In the genomic region with DNA sequence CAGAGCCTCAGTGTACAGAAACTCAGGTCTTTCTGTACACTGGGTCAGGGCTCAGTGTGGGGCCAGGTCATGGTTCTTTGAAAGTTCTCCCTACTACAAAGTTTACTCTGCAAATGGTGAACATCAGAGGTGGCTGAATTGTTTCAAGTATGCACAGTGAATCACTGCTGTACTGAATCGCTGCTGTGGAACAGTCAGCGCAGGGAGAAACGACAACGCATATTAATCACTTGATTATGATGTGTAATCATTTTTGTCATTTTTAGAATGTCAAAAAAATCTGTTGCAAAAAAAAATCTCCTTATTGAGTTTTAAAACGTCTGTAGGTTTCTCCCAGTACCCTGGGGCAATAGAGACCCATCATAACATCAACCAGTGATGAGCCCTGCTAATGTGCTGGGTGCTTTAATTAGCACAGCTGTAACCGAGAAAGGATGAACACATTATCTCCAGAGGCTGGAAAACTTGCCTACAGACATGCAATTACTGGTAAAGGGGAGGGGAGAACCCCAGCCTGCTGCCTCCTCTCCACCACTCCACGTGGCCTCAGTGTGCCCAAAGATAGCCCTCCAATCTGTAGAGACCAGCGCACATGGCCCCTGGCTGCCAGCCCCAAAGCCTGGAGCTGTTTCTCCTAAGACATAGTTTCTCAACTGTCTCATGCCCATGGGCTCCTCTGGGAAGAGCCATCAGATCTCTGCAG, we compare ENCODE assay signal across 10 cellular contexts. TPM values are rescaled to one million over a fixed set of nuclear protein-coding genes. Genes with fewer than 3 reads are reported as not detected.
A peak's percentile ranks its signal among the peaks of the same experiment; 100 is the strongest.
DNase-seq lines count a peak whose midpoint lies in the region; ATAC-seq, FAIRE-seq and TF ChIP-seq lines count a peak whose summit lies in the region.
"Had no signal": no experiment of that assay in that cellular context is flagged by ENCODE, and none has a peak within 500 bp of the region (broad histone marks: within the 10 kb centered on the region; RNA-seq: fewer than 3 reads in every experiment).

No MANE protein-coding gene starts in this region.

- H3K27ac ChIP-seq in C4-2B (peak overlapping the region; percentile 97; the same call in 1 of the 2 replicates), endothelial cell of umbilical vein (ENCODE audit: insufficient read depth, low read depth, low read length) (peak overlapping the region; percentile 14)

- no TSS peak for BruUV-seq in endothelial cell of umbilical vein (replicated peaks; lab: Mats Ljungman, UMichigan)

- no peak for FAIRE-seq in endothelial cell of umbilical vein (lab: Jason Lieb, UNC)
- FAIRE-seq: GM12878 had no signal

- peaks cover 35% of the 10 kb centered on the region for H3K79me2 ChIP-seq in endothelial cell of umbilical vein (ENCODE audit: control insufficient read depth, insufficient read depth, low read length)

- no peak overlapping the region for H3K4me3 ChIP-seq in NB4 (ENCODE audit: low read depth, low read length)
- no peak overlapping the region for H3K4me3 ChIP-seq in endothelial cell of umbilical vein (replicated peaks in 1 of 3; ENCODE audit: insufficient read depth in 1 of 3, low read depth in 1 of 3, low read length in 3 of 3)
- H3K4me3 ChIP-seq: GM12878, lung had no signal

- dilution Hi-C loops in endothelial cell of umbilical vein (cut with MboI; ENCODE audit: extremely low pct_ligation_motif_present, low sequenced_read_pairs) = no loop called here

- POLR2A ChIA-PET in endothelial cell of umbilical vein (lab: Charles Lee) = no interaction called here

- CTCF ChIA-PET in endothelial cell of umbilical vein (lab: Charles Lee) = interaction anchor here (2.1 to 5.0 kb wide), 7 partner anchors 9 to 59 kb away, joined by 8 to 31 read pairs (median 20); a partner anchor contains a TSS

- no peak for TF ChIP-seq POLR2A in NB4 (IDR thresholded peaks at IDR 0.05; ENCODE audit: extremely low read depth, insufficient read length)
- no peak for TF ChIP-seq POLR2A in endothelial cell of umbilical vein (IDR thresholded peaks at IDR 0.05; ENCODE audit: low read depth, low read length)

- no peaks in the 10 kb centered on the region for H3K27me3 ChIP-seq in endothelial cell of umbilical vein (ENCODE audit: control insufficient read depth in 2 of 2, insufficient read depth in 2 of 2, low read length in 2 of 2)

- H3K9ac ChIP-seq in endothelial cell of umbilical vein (replicated peaks; ENCODE audit: extremely low read depth, insufficient read depth, low read length) = no peak overlapping the region

- H3K36me3 ChIP-seq in endothelial cell of umbilical vein (ENCODE audit: control insufficient read depth in 2 of 2, extremely low read depth in 1 of 2, insufficient read depth in 2 of 2, low read length in 2 of 2) = no peaks in the 10 kb centered on the region

- DNase-seq in NB4 (ENCODE audit: low read depth) (peak; percentile 62), endothelial cell of umbilical vein (ENCODE audit: low read depth, low spot score) (peak; percentile 14), omental fat pad (ENCODE audit: low spot score) (no peak), OCI-M1 (lab: John Stamatoyannopoulos, UW) (no peak), superior temporal gyrus (ENCODE audit: extremely low spot score) (no peak), cerebellar cortex (ENCODE audit: low spot score) (no peak)

- ATAC-seq in omental fat pad (ENCODE audit: low FRiP score) (peak; percentile 26), GM21825 (IDR thresholded peaks at IDR 0.05; ENCODE audit: unreplicated experiment) (no peak)

- no peaks in the 10 kb centered on the region for H3K9me3 ChIP-seq in endothelial cell of umbilical vein (replicated peaks; ENCODE audit: control insufficient read depth, insufficient read depth, low read length)

- no peak overlapping the region for H2AFZ ChIP-seq in endothelial cell of umbilical vein (ENCODE audit: low read depth, low read length)

- TF ChIP-seq CTCF in C4-2B (conservative IDR thresholded peaks at IDR 0.05) (no peak), NB4 (IDR thresholded peaks at IDR 0.05; ENCODE audit: low read depth, low read length) (no peak), endothelial cell of umbilical vein (IDR thresholded peaks at IDR 0.05; ENCODE audit: extremely low read depth in 1 of 2, insufficient read depth in 1 of 2, low read depth in 1 of 2, low read length in 2 of 2) (no peak), omental fat pad (IDR thresholded peaks at IDR 0.05) (no peak)

- H4K20me1 ChIP-seq in endothelial cell of umbilical vein (replicated peaks; ENCODE audit: control insufficient read depth, extremely low read depth, insufficient read depth, low read length) = no peaks in the 10 kb centered on the region

- no peak overlapping the region for H3K4me2 ChIP-seq in endothelial cell of umbilical vein (ENCODE audit: insufficient read depth, low read length)

- no peaks in the 10 kb centered on the region for H3K9me1 ChIP-seq in endothelial cell of umbilical vein (replicated peaks; ENCODE audit: control insufficient read depth, extremely low read depth, insufficient read depth, low read length)

- intact Hi-C loops in endothelial cell of umbilical vein (cut with micrococcal nuclease) = no loop called here

- peaks cover 76% of the 10 kb centered on the region for H3K4me1 ChIP-seq in endothelial cell of umbilical vein (ENCODE audit: control insufficient read depth, extremely low read depth, insufficient read depth, low read length)

TF ChIP-seq in endothelial cell of umbilical vein, 7 proteins besides CTCF, POLR2A, EP300 and RAD21:
- TF ChIP-seq MYC (IDR thresholded peaks at IDR 0.05; ENCODE audit: low read depth, low read length) (no peak), FOS (IDR thresholded peaks at IDR 0.05; ENCODE audit: borderline replicate concordance, insufficient read depth, low read length) (no peak), EZH2 (IDR thresholded peaks at IDR 0.05; ENCODE audit: borderline replicate concordance, low read depth, low read length, severe bottlenecking) (no peak), JUN (IDR thresholded peaks at IDR 0.05; ENCODE audit: borderline replicate concordance, insufficient read depth, insufficient read length, low read depth) (no peak), GATA2 (IDR thresholded peaks at IDR 0.05; ENCODE audit: insufficient read depth, insufficient read length, low read depth, low read length) (no peak), POLR2AphosphoS5 (IDR thresholded peaks at IDR 0.05; ENCODE audit: insufficient read depth, low read depth, low read length) (no peak)
- TF ChIP-seq, protein P1, sequence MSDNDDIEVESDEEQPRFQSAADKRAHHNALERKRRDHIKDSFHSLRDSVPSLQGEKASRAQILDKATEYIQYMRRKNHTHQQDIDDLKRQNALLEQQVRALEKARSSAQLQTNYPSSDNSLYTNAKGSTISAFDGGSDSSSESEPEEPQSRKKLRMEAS (IDR thresholded peaks at IDR 0.05; ENCODE audit: insufficient read depth, insufficient read length) = no peak

RNA-seq across cellular contexts. Expression of a gene that starts 12.8 kb away (rescaled TPM):
- total RNA-seq in endothelial cell of umbilical vein (63.9 and 83.7 TPM in 2 replicates), omental fat pad (10 to 100 TPM; 34.7 to 75.0 (median 58.1) TPM)
- 76.6 and 92.6 TPM in 2 replicates for polyA plus RNA-seq in endothelial cell of umbilical vein
- polyA plus RNA-seq in endothelial cell of umbilical vein (2011; cell fraction: cytosol; rRNA removed) = 95.5 and 102 TPM in 2 replicates
- polyA plus RNA-seq in endothelial cell of umbilical vein (2011; cell fraction: nucleus; rRNA removed) = 93.4 and 108 TPM in 2 replicates
- 41.0 and 44.6 TPM in 2 replicates for polyA plus RNA-seq in endothelial cell of umbilical vein (2012)
- 284 and 350 TPM in 2 replicates for polyA minus RNA-seq in endothelial cell of umbilical vein
- 16.3 TPM for polyA minus RNA-seq in endothelial cell of umbilical vein (2011; cell fraction: cytosol; rRNA and poly(A)+ RNA removed)
- polyA minus RNA-seq in endothelial cell of umbilical vein (2011; cell fraction: nucleus; rRNA and poly(A)+ RNA removed) = 109 and 112 TPM in 2 replicates

Comparison
In these comparisons a context has a peak if more than half of its experiments do, and no peak if none do; other contexts are left out.
1. DNase-seq: peak in NB4 (single experiment) and endothelial cell of umbilical vein (single experiment); none in omental fat pad (single experiment), OCI-M1 (single experiment), superior temporal gyrus (single experiment) and cerebellar cortex (single experiment).